Comparison of ENCODE assay signal across 8 cellular contexts in genomic region chr15:64355559-64356442, GRCh38. TPM values are rescaled to one million over a fixed set of nuclear protein-coding genes. Genes with fewer than 3 reads are reported as not detected.
DNase-seq lines count a peak whose midpoint lies in the region; ATAC-seq, FAIRE-seq and TF ChIP-seq lines count a peak whose summit lies in the region.

Gene CSNK1G1 (minus strand): TSS chr15:64356173. CDS start chr15:64300499, 55,674 bp downstream.

- peak within 1 kb of the TSS; percentile 87 for H3K4me2 ChIP-seq in BLaER1
- H3K4me2 ChIP-seq in HepG2 (ENCODE audit: low read depth, low read length) = peak within 1 kb of the TSS; percentile 89

- peak within 1 kb of the TSS; percentile 81 for H2AFZ ChIP-seq in HepG2 (ENCODE audit: low read length)

- 0 out of 2 replicates have a peak, but pooled peaks have one; percentile 7 for TF ChIP-seq CTCF in HepG2 (CRISPR knock-in tag; IDR thresholded peaks at IDR 0.05)

- no TSS peak for BruUV-seq in HepG2 (replicated peaks; lab: Mats Ljungman, UMichigan)

- intact Hi-C loops in HepG2 (cut with micrococcal nuclease; ENCODE audit: unreplicated experiment) = loop anchor here (1.0 to 5.0 kb wide), 4 partner anchors 32 to 194 kb away; partner anchors contain the start of genes PPIB and TRIP4

- CTCF ChIA-PET in HepG2 (lab: Yijun Ruan, JAX; ENCODE audit: low intra/inter-chr PET ratio, low total read pairs) = interaction anchor here (2.0 kb wide), 1 partner anchor 146 kb away, joined by 7 read pairs; no protein-coding TSS in a partner anchor

- H3K4me1 ChIP-seq in BLaER1 (peaks cover 23% of the 10 kb centered on the region), HepG2 (ENCODE audit: insufficient read depth, low read length) (peaks cover 19% of the 10 kb centered on the region)

- TF ChIP-seq EP300 in HepG2 (IDR thresholded peaks at IDR 0.05; ENCODE audit: low read depth in 2 of 2, low read length in 2 of 2) = no peak
- TF ChIP-seq EP300 in HepG2 (CRISPR knock-in tag; IDR thresholded peaks at IDR 0.05; ENCODE audit: borderline replicate concordance) = no peak

- H3K27me3 ChIP-seq in BLaER1 (no peaks in the 10 kb centered on the region), HepG2 (ENCODE audit: control insufficient read depth in 1 of 2, insufficient read depth in 2 of 2, low read length in 2 of 2) (no peaks in the 10 kb centered on the region; a peak in 1 of 5 replicates)

- H4K20me1 ChIP-seq in BLaER1 (0 out of 2 replicates have a peak, but pooled peaks cover 6% of the 10 kb centered on the region), HepG2 (ENCODE audit: insufficient read depth, low read length) (no peaks in the 10 kb centered on the region)

- no peak for TF ChIP-seq RAD21 in HepG2 (CRISPR knock-in tag; IDR thresholded peaks at IDR 0.05)

- in situ Hi-C loops in HepG2 (cut with HindIII; ENCODE audit: extremely low pct_ligation_motif_present, low pct_unique_long_range_greater_than_20kb) = loop anchor here (5.0 kb wide), 1 partner anchor 148 kb away; no protein-coding TSS in a partner anchor

- H3K4me3 ChIP-seq in BLaER1 (peak within 1 kb of the TSS; percentile 93), HepG2 (replicated peaks in 1 of 3; ENCODE audit: insufficient read depth in 1 of 3, low read depth in 2 of 3, low read length in 3 of 3) (peak within 1 kb of the TSS; percentile 85 to 95 (median 94))

- FAIRE-seq in HepG2 (lab: Jason Lieb, UNC) = peak; percentile 87

- no peaks in the 10 kb centered on the region for H3K9me3 ChIP-seq in BLaER1
- no peaks in the 10 kb centered on the region for H3K9me3 ChIP-seq in HepG2 (ENCODE audit: low read length)

- peak within 1 kb of the TSS; percentile 90 for H3K9ac ChIP-seq in BLaER1
- peak within 1 kb of the TSS; percentile 83 for H3K9ac ChIP-seq in HepG2 (ENCODE audit: insufficient read depth, low read depth, low read length)

- POLR2A ChIA-PET in HepG2 (lab: Yijun Ruan, JAX) = interaction anchor here (1.0 to 2.1 kb wide), 5 partner anchors 10 to 192 kb away, joined by 3 to 12 read pairs (median 3); partner anchors contain the start of genes PPIB and TRIP4

- H3K79me2 ChIP-seq in HepG2 (ENCODE audit: insufficient read depth, low read length) = peaks cover 22% of the 10 kb centered on the region

- ATAC-seq in GM19397 (IDR thresholded peaks at IDR 0.05; ENCODE audit: unreplicated experiment) (peak; percentile 98), HG03571 (IDR thresholded peaks at IDR 0.05; ENCODE audit: unreplicated experiment) (peak; percentile 93), HepG2 (peak; percentile 98)

- H3K36me3 ChIP-seq in BLaER1 (peaks cover 19% of the 10 kb centered on the region; the same call in 1 of the 2 replicates), HepG2 (replicated peaks in 1 of 2; ENCODE audit: control insufficient read depth in 1 of 2, insufficient read depth in 2 of 2, low read length in 2 of 2) (no peaks in the 10 kb centered on the region)

- peak; percentile 99 for DNase-seq in NCI-H82 (lab: John Stamatoyannopoulos, UW)
- peak; percentile 92 to 94 for DNase-seq in activated CD4-positive, alpha-beta T cell treated with anti-CD3 and anti-CD28 coated beads, Interleukin-2, amount 50 U/mL, for 48 hours
- peak; percentile 93 to 99 for DNase-seq in dermis microvascular lymphatic vessel endothelial cell (ENCODE audit: low read depth in 2 of 2)
- peak; percentile 96 for DNase-seq in HepG2 (ENCODE audit: low spot score)
- DNase-seq in stimulated activated CD4-positive, alpha-beta T cell treated with anti-CD3 and anti-CD28 coated beads, Interleukin-4, amount 100 ng/mL, for 1 hour = peak; percentile 92

- H3K27ac ChIP-seq in BLaER1 = peak within 1 kb of the TSS; percentile 78
- H3K27ac ChIP-seq in HepG2 (ENCODE audit: extremely low read length, insufficient read depth, low read length) = peak within 1 kb of the TSS; percentile 64

- TF ChIP-seq POLR2A in HepG2 (IDR thresholded peaks at IDR 0.05; ENCODE audit: insufficient read depth in 1 of 2, low read depth in 2 of 2, low read length in 2 of 2) = peak in 1 of 2 experiments; percentile 68; a peak in 2 of 4 replicates

- 1% methylated on average over 20 of the region's 55 CpGs for WGBS in HepG2 (ENCODE audit: low lambda C conversion rate)

TF ChIP-seq in HepG2, 621 proteins besides CTCF, POLR2A, EP300 and RAD21 (continues in another document):
- TF ChIP-seq MXD4 (CRISPR knock-in tag; IDR thresholded peaks at IDR 0.05) (peak; percentile 44; the same call in 1 of the 2 replicates), ZNF143 (CRISPR knock-in tag; IDR thresholded peaks at IDR 0.05) (0 out of 2 replicates have a peak, but pooled peaks have one; percentile 27), TEAD3 (CRISPR knock-in tag; optimal IDR thresholded peaks at IDR 0.05; ENCODE audit: borderline replicate concordance) (peak; percentile 5), SIX4 (CRISPR knock-in tag; IDR thresholded peaks at IDR 0.05) (0 out of 2 replicates have a peak, but pooled peaks have one; percentile 39), ZNF281 (CRISPR knock-in tag; IDR thresholded peaks at IDR 0.05; ENCODE audit: borderline replicate concordance) (peak; percentile 65; the same call in 1 of the 2 replicates), CREM (IDR thresholded peaks at IDR 0.05) (peak; percentile 61), CREM (CRISPR knock-in tag; IDR thresholded peaks at IDR 0.05) (no peak), TFDP1 (CRISPR knock-in tag; IDR thresholded peaks at IDR 0.05; ENCODE audit: borderline replicate concordance) (0 out of 2 replicates have a peak, but pooled peaks have one; percentile 37), ZNF160 (CRISPR knock-in tag; IDR thresholded peaks at IDR 0.05) (peak; percentile 37; the same call in 1 of the 2 replicates), CERS6 (CRISPR knock-in tag; IDR thresholded peaks at IDR 0.05) (no peak)

RNA-seq across cellular contexts. Expression of gene CSNK1G1, which starts in this region (rescaled TPM):
- total RNA-seq in dermis microvascular lymphatic vessel endothelial cell (17.1 and 19.7 TPM in 2 replicates), HepG2 (2016; rRNA removed; fragmentation: Illumina TruSeq; extraction: Trizol) (12.6 and 14.9 TPM in 2 replicates)
- 9.9 and 12.5 TPM in 2 replicates for total RNA-seq in HepG2 (2016; cell fraction: cytosol; rRNA removed; fragmentation: Illumina TruSeq; extraction: Trizol; ENCODE audit: low read depth)
- 13.1 and 13.8 TPM in 2 replicates for total RNA-seq in HepG2 (2016; cell fraction: insoluble cytoplasmic fraction; rRNA removed; fragmentation: Illumina TruSeq; extraction: Trizol)
- 8.2 and 9.4 TPM in 2 replicates for total RNA-seq in HepG2 (2016; cell fraction: membrane; rRNA removed; fragmentation: Illumina TruSeq; extraction: Trizol)
- total RNA-seq in HepG2 (2016; cell fraction: nucleus; rRNA removed; fragmentation: Illumina TruSeq; extraction: Trizol) = 17.8 and 18.1 TPM in 2 replicates
- polyA plus RNA-seq in HepG2 (2011; rRNA removed) = 6.9 and 8.5 TPM in 2 replicates
- 3.8 and 5.8 TPM in 2 replicates for polyA plus RNA-seq in HepG2 (2011; cell fraction: cytosol; rRNA removed)
- 4.9 and 7.6 TPM in 2 replicates for polyA plus RNA-seq in HepG2 (2011; cell fraction: nucleus; rRNA removed)
- 4.9 and 5.3 TPM in 2 replicates for polyA plus RNA-seq in HepG2 (2012)
- 0.83 and 0.96 TPM in 2 replicates for polyA plus RNA-seq in HepG2 (2016; cell fraction: cytosol; fragmentation: Illumina TruSeq; extraction: Trizol; ENCODE audit: low read depth)
- 7.6 and 8.0 TPM in 2 replicates for polyA plus RNA-seq in HepG2 (2016; cell fraction: insoluble cytoplasmic fraction; fragmentation: Illumina TruSeq; extraction: Trizol; ENCODE audit: low read depth)
- polyA plus RNA-seq in HepG2 (2016; cell fraction: membrane; fragmentation: Illumina TruSeq; extraction: Trizol; ENCODE audit: low read depth) = 2.0 and 2.8 TPM in 2 replicates
- polyA plus RNA-seq in HepG2 (2016; cell fraction: nucleus; fragmentation: Illumina TruSeq; extraction: Trizol; ENCODE audit: insufficient read depth, low read depth) = 9.9 and 10.0 TPM in 2 replicates
- polyA minus RNA-seq in HepG2 (2011; rRNA and poly(A)+ RNA removed; ENCODE audit: low replicate concordance) = 21.1 and 38.7 TPM in 2 replicates
- polyA minus RNA-seq in HepG2 (2011; cell fraction: cytosol; rRNA and poly(A)+ RNA removed) = 9.5 and 9.9 TPM in 2 replicates
- polyA minus RNA-seq in HepG2 (2011; cell fraction: nucleus; rRNA and poly(A)+ RNA removed) = 42.1 and 55.6 TPM in 2 replicates

Comparison
In these comparisons a context has a peak if more than half of its experiments do, and no peak if none do; other contexts are left out.
1. Peak in every context shown above with its lines: DNase-seq, ATAC-seq, H3K4me3 ChIP-seq and H3K27ac ChIP-seq.